23 cellular contexts compared by ENCODE assay signal in genomic region chr1:162347281-162347680, GRCh38. TPM values are rescaled to one million over a fixed set of nuclear protein-coding genes. Genes with fewer than 3 reads are reported as not detected.
A peak's percentile ranks its signal among the peaks of the same experiment; 100 is the strongest.
DNase-seq lines count a peak whose midpoint lies in the region; ATAC-seq and TF ChIP-seq lines count a peak whose summit lies in the region.
"Had no signal": no experiment of that assay in that cellular context is flagged by ENCODE, and none has a peak within 500 bp of the region (broad histone marks: within the 10 kb centered on the region; RNA-seq: fewer than 3 reads in every experiment).

No MANE protein-coding gene starts in this region.

- ATAC-seq in upper lobe of right lung = no peak
- no peak for ATAC-seq in HG03139 (IDR thresholded peaks at IDR 0.05; ENCODE audit: unreplicated experiment)
- ATAC-seq: GM12878, T-cell had no signal

- peaks cover 51% of the 10 kb centered on the region for H3K4me1 Mint-ChIP-seq in Calu3 (ENCODE audit: low read depth, unreplicated experiment)
- H3K4me1 Mint-ChIP-seq in progenitor cell of endocrine pancreas (ENCODE audit: low read depth) = peaks cover 33% of the 10 kb centered on the region
- H3K4me1 Mint-ChIP-seq: CD4-positive, CD25-positive, alpha-beta regulatory T cell; T-cell had no signal

- H3K9me3 Mint-ChIP-seq in Calu3 (ENCODE audit: low read depth, unreplicated experiment) = no peaks in the 10 kb centered on the region
- H3K9me3 Mint-ChIP-seq in progenitor cell of endocrine pancreas (ENCODE audit: low read depth) = no peaks in the 10 kb centered on the region
- H3K9me3 Mint-ChIP-seq: CD4-positive, CD25-positive, alpha-beta regulatory T cell; H9; T-cell had no signal

- no peak for TF ChIP-seq CTCF in Calu3 (IDR thresholded peaks at IDR 0.05; ENCODE audit: unreplicated experiment)
- no peak for TF ChIP-seq CTCF in hepatocyte (IDR thresholded peaks at IDR 0.05; ENCODE audit: poor library complexity)
- TF ChIP-seq CTCF in progenitor cell of endocrine pancreas (IDR thresholded peaks at IDR 0.05; ENCODE audit: unreplicated experiment) = no peak
- TF ChIP-seq CTCF in upper lobe of right lung (IDR thresholded peaks at IDR 0.05) = no peak

- peaks cover 24% of the 10 kb centered on the region for H3K4me1 ChIP-seq in hepatocyte (ENCODE audit: insufficient read depth)
- peaks cover 3% of the 10 kb centered on the region for H3K4me1 ChIP-seq in upper lobe of right lung

- peak; percentile 13 for DNase-seq in Calu3
- peak; percentile 44 for DNase-seq in NCI-H226
- no peak for DNase-seq in hepatocyte (ENCODE audit: low spot score)
- DNase-seq in progenitor cell of endocrine pancreas (ENCODE audit: low spot score, unreplicated experiment) = no peak
- DNase-seq in upper lobe of right lung = no peak
- no peak for DNase-seq in DMS79 treated with DMSO at 0.1 percent for 48 hours (lab: John Stamatoyannopoulos, UW)
- DNase-seq: CD4-positive, CD25-positive, alpha-beta regulatory T cell; GM23248; H9; KG1; NCI-H1092 treated with DMSO at 0.1 percent for 48 hours; NCI-H1694; NCI-H2081; NCI-H2171 treated with DMSO at 0.1 percent for 48 hours; NCI-H446; NCI-H526; Peyer's patch; T-cell had no signal

- no peaks in the 10 kb centered on the region for H3K9me3 ChIP-seq in hepatocyte (ENCODE audit: low read depth)
- H3K9me3 ChIP-seq in upper lobe of right lung = no peaks in the 10 kb centered on the region
- H3K9me3 ChIP-seq: Peyer's patch had no signal

- H3K79me2 ChIP-seq in hepatocyte = no peaks in the 10 kb centered on the region

- H3K36me3 ChIP-seq in hepatocyte (replicated peaks; ENCODE audit: insufficient read depth, low read depth) (no peaks in the 10 kb centered on the region), upper lobe of right lung (no peaks in the 10 kb centered on the region)
- H3K36me3 ChIP-seq: Peyer's patch had no signal

- BruUV-seq in Calu3 (replicated peaks; lab: Mats Ljungman, UMichigan) = no TSS peak

- 45% methylated on average over 3 of the region's 3 CpGs for WGBS in hepatocyte (ENCODE audit: low lambda C conversion rate, missing lambda C conversion rate)

- CTCF ChIA-PET in Calu3 (lab: Charles Lee) = interaction anchor here (0.7 to 1.4 kb wide), 3 partner anchors 9 to 43 kb away, joined by 4 read pairs; no protein-coding TSS in a partner anchor

- intact Hi-C loops in Calu3 (cut with micrococcal nuclease; ENCODE audit: unreplicated experiment) = loop anchor here (2.0 to 5.0 kb wide), 2 partner anchors 60 to 290 kb away; no protein-coding TSS in a partner anchor
- intact Hi-C loops in upper lobe of right lung (cut with DNase I) = no loop called here

- H3K4me3 ChIP-seq in hepatocyte (no peak overlapping the region), upper lobe of right lung (no peak overlapping the region)
- H3K4me3 ChIP-seq: GM12878, GM23248, Peyer's patch had no signal

- H3K4me2 ChIP-seq in hepatocyte = peak overlapping the region; percentile 25

- no peak overlapping the region for H3K4me3 Mint-ChIP-seq in Calu3 (ENCODE audit: low read depth, unreplicated experiment)
- no peak overlapping the region for H3K4me3 Mint-ChIP-seq in progenitor cell of endocrine pancreas (ENCODE audit: low read depth)
- H3K4me3 Mint-ChIP-seq: CD4-positive, CD25-positive, alpha-beta regulatory T cell; H9; T-cell had no signal

- H3K36me3 Mint-ChIP-seq in Calu3 (ENCODE audit: insufficient read depth, unreplicated experiment) (no peaks in the 10 kb centered on the region), progenitor cell of endocrine pancreas (ENCODE audit: insufficient read depth) (peaks cover 3% of the 10 kb centered on the region)
- H3K36me3 Mint-ChIP-seq: CD4-positive, CD25-positive, alpha-beta regulatory T cell; T-cell had no signal

- no peaks in the 10 kb centered on the region for H4K20me1 ChIP-seq in hepatocyte (ENCODE audit: insufficient read depth, poor library complexity, severe bottlenecking)

- no peaks in the 10 kb centered on the region for H3K9me2 ChIP-seq in hepatocyte (replicated peaks; ENCODE audit: insufficient read depth)

- H3K27ac ChIP-seq in hepatocyte (no peak overlapping the region), upper lobe of right lung (no peak overlapping the region)
- H3K27ac ChIP-seq: GM23248, HL-60, Peyer's patch had no signal

- H3K27ac Mint-ChIP-seq in Calu3 (ENCODE audit: unreplicated experiment) (no peak overlapping the region), progenitor cell of endocrine pancreas (peak overlapping the region; percentile 66)
- H3K27ac Mint-ChIP-seq: CD4-positive, CD25-positive, alpha-beta regulatory T cell; H9; T-cell had no signal

- H3K27me3 ChIP-seq in hepatocyte (no peaks in the 10 kb centered on the region), upper lobe of right lung (no peaks in the 10 kb centered on the region)
- H3K27me3 ChIP-seq: Peyer's patch had no signal

- H2AFZ ChIP-seq in hepatocyte = no peak overlapping the region
- H2AFZ ChIP-seq: GM23248 had no signal

- H3K27me3 Mint-ChIP-seq in Calu3 (ENCODE audit: unreplicated experiment) = no peaks in the 10 kb centered on the region
- peaks cover 8% of the 10 kb centered on the region for H3K27me3 Mint-ChIP-seq in progenitor cell of endocrine pancreas

RNA-seq across cellular contexts. Expression of gene SPATA46, which starts 29.4 kb away (rescaled TPM):
- not detected in 2 replicates for total RNA-seq in Calu3 (2022)
- total RNA-seq in hepatocyte = not detected in 2 replicates
- polyA plus RNA-seq in hepatocyte = not detected in 2 replicates
- total RNA-seq in progenitor cell of endocrine pancreas = not detected in 2 replicates
- total RNA-seq in upper lobe of right lung = not detected
- total RNA-seq: CD4-positive, CD25-positive, alpha-beta regulatory T cell; GM12878; GM23248; H9; HT1080; Peyer's patch; T-cell had no signal
- polyA plus RNA-seq: BJ; CD4-positive, CD25-positive, alpha-beta regulatory T cell; GM12878; GM23248 had no signal

RNA-seq across cellular contexts. Expression of gene C1orf226, which starts 34.2 kb away (rescaled TPM):
- 10.5 and 14.1 TPM in 2 replicates for total RNA-seq in Calu3 (2022)
- 2.7 and 6.6 TPM in 2 replicates for total RNA-seq in hepatocyte
- 2.8 and 4.8 TPM in 2 replicates for polyA plus RNA-seq in hepatocyte
- 5.1 and 6.5 TPM in 2 replicates for total RNA-seq in progenitor cell of endocrine pancreas
- total RNA-seq in upper lobe of right lung = 7.1 TPM
- total RNA-seq: GM12878 had no signal
- polyA plus RNA-seq: GM12878 had no signal

Comparison
In these comparisons a context has a peak if more than half of its experiments do, and no peak if none do; other contexts are left out.
1. DNase-seq: peak in Calu3 (single experiment) and NCI-H226 (single experiment); none in hepatocyte (single experiment), progenitor cell of endocrine pancreas (single experiment), upper lobe of right lung (single experiment) and DMS79 treated with DMSO at 0.1 percent for 48 hours (single experiment).